ENCODE assay signal across 17 cellular contexts in the genomic region with DNA sequence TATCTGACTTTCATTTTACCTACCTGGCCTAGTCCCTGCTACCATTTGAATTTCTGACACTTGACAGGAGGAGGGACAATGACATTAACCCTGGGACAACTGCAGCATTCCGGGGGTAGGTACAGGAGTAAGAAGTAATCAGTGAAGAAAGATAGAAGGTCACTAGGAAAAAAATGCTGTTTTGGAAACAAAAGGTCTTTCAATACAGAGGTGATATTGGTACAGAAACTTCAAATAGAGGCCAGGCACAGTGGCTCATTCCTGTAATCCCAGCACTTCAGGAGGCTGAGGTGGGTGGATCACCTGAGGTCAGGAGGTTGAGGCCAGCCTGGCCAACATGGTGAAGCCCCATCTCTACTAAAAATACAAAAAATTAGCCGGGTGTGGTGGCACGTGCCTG.
DNase-seq lines count a peak whose midpoint lies in the region; ATAC-seq and TF ChIP-seq lines count a peak whose summit lies in the region.
"Had no signal": no experiment of that assay in that cellular context is flagged by ENCODE, and none has a peak within 500 bp of the region (broad histone marks: within the 10 kb centered on the region; RNA-seq: fewer than 3 reads in every experiment).

No MANE protein-coding gene starts in this region.

- H3K4me1 Mint-ChIP-seq in MCF 10A (ENCODE audit: insufficient read depth, unreplicated experiment): peaks cover 27% of the 10 kb centered on the region
- peaks cover 5% of the 10 kb centered on the region for H3K4me1 Mint-ChIP-seq in activated naive CD8-positive, alpha-beta T cell treated with anti-CD3 and anti-CD28 coated beads, Interleukin-2, amount 50 U/mL, for 24 hours

- no peak overlapping the region for H3K4me2 ChIP-seq in mammary epithelial cell (ENCODE audit: insufficient read depth, low read depth, low read length)
- H3K4me2 ChIP-seq in IMR-90 (ENCODE audit: low read depth, low read length): no peak overlapping the region
- H3K4me2 ChIP-seq in osteoblast (ENCODE audit: insufficient read depth, low read length): peak overlapping the region; percentile 64
- H3K4me2 ChIP-seq: GM23338 had no signal

- no peak overlapping the region for H2BK5ac ChIP-seq in IMR-90 (ENCODE audit: low read depth, low read length, poor library complexity, severe bottlenecking)

- no peak overlapping the region for H2AFZ ChIP-seq in mammary epithelial cell (ENCODE audit: low read depth, low read length)
- no peak overlapping the region for H2AFZ ChIP-seq in IMR-90 (replicated peaks; ENCODE audit: low read length, poor library complexity)
- H2AFZ ChIP-seq in osteoblast (ENCODE audit: low read length): no peak overlapping the region
- H2AFZ ChIP-seq: GM23338 had no signal

- TF ChIP-seq POLR2A in IMR-90 (IDR thresholded peaks at IDR 0.05; ENCODE audit: low read depth, low read length): no peak

- peak overlapping the region; percentile 74; the same call in 1 of the 2 replicates for H3K18ac ChIP-seq in IMR-90 (ENCODE audit: low read depth, low read length)

- H3K4me3 Mint-ChIP-seq in MCF 10A (ENCODE audit: unreplicated experiment): no peak overlapping the region
- no peak overlapping the region for H3K4me3 Mint-ChIP-seq in activated naive CD8-positive, alpha-beta T cell treated with anti-CD3 and anti-CD28 coated beads, Interleukin-2, amount 50 U/mL, for 24 hours
- H3K4me3 Mint-ChIP-seq: CD8-positive, alpha-beta T cell; GM23338 had no signal

- ATAC-seq in IMR-90 (ENCODE audit: low read depth): no peak
- no peak for ATAC-seq in activated naive CD8-positive, alpha-beta T cell treated with anti-CD3 and anti-CD28 coated beads, Interleukin-2, amount 50 U/mL, for 24 hours
- ATAC-seq: CD8-positive, alpha-beta T cell; GM23338 had no signal

- H2BK15ac ChIP-seq in IMR-90 (ENCODE audit: low read depth, low read length): no peak overlapping the region; the same call in 1 of the 3 replicates

- H3K36me3 Mint-ChIP-seq in MCF 10A (ENCODE audit: insufficient read depth, unreplicated experiment): no peaks in the 10 kb centered on the region
- H3K36me3 Mint-ChIP-seq in activated naive CD8-positive, alpha-beta T cell treated with anti-CD3 and anti-CD28 coated beads, Interleukin-2, amount 50 U/mL, for 24 hours (ENCODE audit: low read depth): no peaks in the 10 kb centered on the region
- H3K36me3 Mint-ChIP-seq: CD14-positive monocyte; CD8-positive, alpha-beta T cell had no signal

- H4K5ac ChIP-seq in IMR-90 (ENCODE audit: low read depth, low read length): no peak overlapping the region; the same call in 1 of the 2 replicates

- no peaks in the 10 kb centered on the region for H3K79me1 ChIP-seq in IMR-90 (ENCODE audit: low read depth in 1 of 2, low read length in 2 of 2)

- CTCF ChIA-PET in MCF 10A (lab: Yijun Ruan, JAX) (interaction anchor here (0.6 to 1.4 kb wide), 3 partner anchors 12 to 120 kb away, joined by 3 to 6 read pairs (median 4); no protein-coding TSS in a partner anchor), mammary epithelial cell (lab: Charles Lee; ENCODE audit: low non-redundant PET) (no interaction called here), IMR-90 (lab: Yijun Ruan, JAX) (interaction anchor here (0.6 kb wide), 1 partner anchor 65 kb away, joined by 3 read pairs; no protein-coding TSS in a partner anchor)

- H3K9ac ChIP-seq in mammary epithelial cell (ENCODE audit: insufficient read depth, low read length) (no peak overlapping the region), IMR-90 (ENCODE audit: low read depth, low read length) (no peak overlapping the region), adipocyte (ENCODE audit: low read length) (peak overlapping the region; percentile 22)

- BruUV-seq in MCF 10A (replicated peaks; lab: Mats Ljungman, UMichigan) (no TSS peak), mammary epithelial cell (replicated peaks; lab: Mats Ljungman, UMichigan) (no TSS peak), IMR-90 (replicated peaks; lab: Mats Ljungman, UMichigan) (no TSS peak)

- no peaks in the 10 kb centered on the region for H3K36me3 ChIP-seq in mammary epithelial cell (ENCODE audit: insufficient read depth, low read length)
- H3K36me3 ChIP-seq in IMR-90 (ENCODE audit: control insufficient read depth, insufficient read depth, low read length): no peaks in the 10 kb centered on the region
- H3K36me3 ChIP-seq in adipocyte (ENCODE audit: control insufficient read depth, insufficient read depth, low read length, severe bottlenecking): no peaks in the 10 kb centered on the region
- no peaks in the 10 kb centered on the region for H3K36me3 ChIP-seq in osteoblast (ENCODE audit: insufficient read depth, low read length)
- H3K36me3 ChIP-seq in right atrium auricular region: no peaks in the 10 kb centered on the region
- H3K36me3 ChIP-seq: BE2C had no signal

- in situ Hi-C loops in mammary epithelial cell (cut with MboI; ENCODE audit: low sequenced_read_pairs in 2 of 2) (loop anchor here in 1 of 2 donors (25.0 kb wide), 2 partner anchors 117 to 242 kb away; no protein-coding TSS in a partner anchor), IMR-90 (cut with MboI; ENCODE audit: low sequenced_read_pairs) (no loop called here)

- H3K9me3 Mint-ChIP-seq in MCF 10A (ENCODE audit: unreplicated experiment): peaks cover 21% of the 10 kb centered on the region
- H3K9me3 Mint-ChIP-seq in activated naive CD8-positive, alpha-beta T cell treated with anti-CD3 and anti-CD28 coated beads, Interleukin-2, amount 50 U/mL, for 24 hours: no peaks in the 10 kb centered on the region
- H3K9me3 Mint-ChIP-seq: CD8-positive, alpha-beta T cell; GM23338 had no signal

- 90% methylated on average over 3 of the region's 3 CpGs for WGBS in mammary epithelial cell (ENCODE audit: low coverage, missing lambda C conversion rate)
- 100% methylated on average over 1 of the region's 3 CpGs; no CpG with 5 or more reads in 1 of the 2 experiments for WGBS in IMR-90 (ENCODE audit: extremely low coverage in 2 of 2, insufficient read length in 1 of 2), 2 experiments

- H3K23ac ChIP-seq in IMR-90 (ENCODE audit: low read depth, low read length): no peak overlapping the region

- H3K27ac ChIP-seq in mammary epithelial cell (ENCODE audit: insufficient read depth, low read depth, low read length) (no peak overlapping the region), IMR-90 (ENCODE audit: insufficient read depth, low read length) (no peak overlapping the region), osteoblast (ENCODE audit: low read depth, low read length) (no peak overlapping the region), right atrium auricular region (no peak overlapping the region)

- H2BK120ac ChIP-seq in IMR-90 (ENCODE audit: low read depth, low read length): no peak overlapping the region

- no peaks in the 10 kb centered on the region for H3K27me3 Mint-ChIP-seq in MCF 10A (ENCODE audit: insufficient read depth, unreplicated experiment)
- H3K27me3 Mint-ChIP-seq in activated naive CD8-positive, alpha-beta T cell treated with anti-CD3 and anti-CD28 coated beads, Interleukin-2, amount 50 U/mL, for 24 hours: peaks cover 3% of the 10 kb centered on the region

- no peak for TF ChIP-seq RAD21 in IMR-90 (IDR thresholded peaks at IDR 0.05; ENCODE audit: low read length)

- H4K91ac ChIP-seq in IMR-90 (ENCODE audit: insufficient read depth, low read depth, low read length): 0 out of 2 replicates have a peak overlapping the region, but pooled peaks have one; percentile 0

- dilution Hi-C loops in mammary epithelial cell (cut with HindIII; ENCODE audit: low sequenced_read_pairs) (no loop called here), IMR-90 (cut with HindIII; ENCODE audit: low sequenced_read_pairs, unreplicated experiment) (no loop called here)

- H2BK20ac ChIP-seq in IMR-90 (ENCODE audit: low read depth, low read length): peak overlapping the region; percentile 42; the same call in 1 of the 2 replicates

- no peak overlapping the region for H3K14ac ChIP-seq in IMR-90 (replicated peaks; ENCODE audit: low read depth, low read length)

- TF ChIP-seq CTCF in MCF 10A (IDR thresholded peaks at IDR 0.05; ENCODE audit: unreplicated experiment) (no peak), mammary epithelial cell (conservative IDR thresholded peaks at IDR 0.05 in 1 of 2, IDR thresholded peaks at IDR 0.05 in 1 of 2; ENCODE audit: extremely low read depth in 1 of 2, insufficient read depth in 1 of 2, low read depth in 1 of 2, low read length in 2 of 2) (no peak), IMR-90 (conservative IDR thresholded peaks at IDR 0.05; ENCODE audit: low read depth, low read length) (no peak), osteoblast (IDR thresholded peaks at IDR 0.05; ENCODE audit: extremely low read depth, low read depth, low read length) (no peak), right atrium auricular region (IDR thresholded peaks at IDR 0.05) (no peak)

- H4K20me1 ChIP-seq in mammary epithelial cell (ENCODE audit: insufficient read depth, low read length) (no peaks in the 10 kb centered on the region), IMR-90 (ENCODE audit: insufficient read depth, low read length) (no peaks in the 10 kb centered on the region), osteoblast (ENCODE audit: insufficient read depth, low read length) (no peaks in the 10 kb centered on the region)

- no peak overlapping the region for H4K8ac ChIP-seq in IMR-90 (ENCODE audit: low read depth in 2 of 2, low read length in 2 of 2)

- H3K4me3 ChIP-seq in mammary epithelial cell (replicated peaks in 1 of 3; ENCODE audit: insufficient read depth in 1 of 3, low read depth in 2 of 3, low read length in 3 of 3) (no peak overlapping the region), IMR-90 (ENCODE audit: insufficient read depth, low read depth, low read length) (no peak overlapping the region), adipocyte (ENCODE audit: low read length) (no peak overlapping the region), osteoblast (ENCODE audit: insufficient read depth, low read length) (no peak overlapping the region), right atrium auricular region (no peak overlapping the region)
- H3K4me3 ChIP-seq: GM23338 had no signal

- H3K27ac Mint-ChIP-seq in MCF 10A (ENCODE audit: low read depth, unreplicated experiment): peak overlapping the region; percentile 54
- no peak overlapping the region for H3K27ac Mint-ChIP-seq in activated naive CD8-positive, alpha-beta T cell treated with anti-CD3 and anti-CD28 coated beads, Interleukin-2, amount 50 U/mL, for 24 hours
- H3K27ac Mint-ChIP-seq: CD8-positive, alpha-beta T cell; GM23338 had no signal

- no peaks in the 10 kb centered on the region for H3K27me3 ChIP-seq in mammary epithelial cell (ENCODE audit: insufficient read depth, low read length)
- H3K27me3 ChIP-seq in IMR-90 (ENCODE audit: control insufficient read depth, insufficient read depth, low read length): no peaks in the 10 kb centered on the region
- H3K27me3 ChIP-seq in adipocyte (replicated peaks; ENCODE audit: control insufficient read depth, insufficient read depth, low read length): no peaks in the 10 kb centered on the region
- H3K27me3 ChIP-seq in osteoblast (ENCODE audit: insufficient read depth, low read length): no peaks in the 10 kb centered on the region
- no peaks in the 10 kb centered on the region for H3K27me3 ChIP-seq in right atrium auricular region
- H3K27me3 ChIP-seq: BE2C had no signal

- no peak for DNase-seq in MCF 10A (ENCODE audit: unreplicated experiment)
- no peak for DNase-seq in mammary epithelial cell
- DNase-seq in IMR-90: no peak
- DNase-seq in adipocyte (ENCODE audit: low read depth): no peak
- DNase-seq in osteoblast (ENCODE audit: insufficient read length, low spot score, missing footprints): no peak
- no peak for DNase-seq in activated naive CD8-positive, alpha-beta T cell treated with anti-CD3 and anti-CD28 coated beads, Interleukin-2, amount 50 U/mL, for 24 hours
- no peak for DNase-seq in activated CD8-positive, alpha-beta memory T cell treated with anti-CD3 and anti-CD28 coated beads, Interleukin-2, amount 50 U/mL, for 4 hours
- no peak for DNase-seq in right atrium auricular region (ENCODE audit: low spot score)
- DNase-seq: 8988T; BE2C; CD8-positive, alpha-beta T cell; COR-L47; DMS153; DMS79 treated with DMSO at 0.1 percent for 48 hours; H7 had no signal

- peaks cover 3% of the 10 kb centered on the region; the same call in 1 of the 2 replicates for H3K9me1 ChIP-seq in IMR-90 (ENCODE audit: insufficient read depth, low read length)

- intact Hi-C loops in MCF 10A (cut with micrococcal nuclease): no loop called here
- intact Hi-C loops in mammary epithelial cell (cut with micrococcal nuclease): no loop called here
- intact Hi-C loops in IMR-90 (cut with micrococcal nuclease): no loop called here

- POLR2A ChIA-PET in MCF 10A (lab: Yijun Ruan, JAX): interaction anchor here (1.2 to 2.1 kb wide), 4 partner anchors 64 to 72 kb away, joined by 4 to 9 read pairs (median 6); partner anchors contain the start of genes HS2ST1 and SELENOF
- POLR2A ChIA-PET in IMR-90 (lab: Charles Lee; ENCODE audit: unreplicated experiment): no interaction called here

- no peak overlapping the region for H3K4ac ChIP-seq in IMR-90 (ENCODE audit: low read depth, low read length)

- no peaks in the 10 kb centered on the region for H3K79me2 ChIP-seq in mammary epithelial cell (ENCODE audit: insufficient read depth, low read length)
- no peaks in the 10 kb centered on the region for H3K79me2 ChIP-seq in osteoblast (ENCODE audit: insufficient read depth, low read length)

- no peak overlapping the region for H3K56ac ChIP-seq in IMR-90 (ENCODE audit: extremely low read depth, insufficient read depth, low read length)

- no peaks in the 10 kb centered on the region for H3K9me3 ChIP-seq in mammary epithelial cell (replicated peaks; ENCODE audit: insufficient read depth, low read length)
- no peaks in the 10 kb centered on the region for H3K9me3 ChIP-seq in IMR-90 (ENCODE audit: control insufficient read depth, insufficient read depth, low read length)
- H3K9me3 ChIP-seq in adipocyte (ENCODE audit: control insufficient read depth, low read length): no peaks in the 10 kb centered on the region
- H3K9me3 ChIP-seq in osteoblast (ENCODE audit: low read depth, low read length): no peaks in the 10 kb centered on the region
- H3K9me3 ChIP-seq in right atrium auricular region: no peaks in the 10 kb centered on the region
- H3K9me3 ChIP-seq: BE2C had no signal

- H3K4me1 ChIP-seq in mammary epithelial cell (ENCODE audit: insufficient read depth, low read length) (peaks cover 8% of the 10 kb centered on the region), IMR-90 (ENCODE audit: control insufficient read depth, insufficient read depth, low read length) (peaks cover 2% of the 10 kb centered on the region; the same call in 1 of the 2 replicates), adipocyte (ENCODE audit: control insufficient read depth, insufficient read depth, low read length) (peaks cover 34% of the 10 kb centered on the region), osteoblast (ENCODE audit: insufficient read depth, low read length) (peaks cover 15% of the 10 kb centered on the region), right atrium auricular region (no peaks in the 10 kb centered on the region)
- H3K4me1 ChIP-seq: BE2C had no signal

- peak overlapping the region; percentile 72; the same call in 1 of the 2 replicates for H2AK5ac ChIP-seq in IMR-90 (ENCODE audit: low read depth, low read length)

- H2AK9ac ChIP-seq in IMR-90 (replicated peaks; ENCODE audit: low read depth, low read length, poor library complexity): no peak overlapping the region
